In the genomic region with DNA sequence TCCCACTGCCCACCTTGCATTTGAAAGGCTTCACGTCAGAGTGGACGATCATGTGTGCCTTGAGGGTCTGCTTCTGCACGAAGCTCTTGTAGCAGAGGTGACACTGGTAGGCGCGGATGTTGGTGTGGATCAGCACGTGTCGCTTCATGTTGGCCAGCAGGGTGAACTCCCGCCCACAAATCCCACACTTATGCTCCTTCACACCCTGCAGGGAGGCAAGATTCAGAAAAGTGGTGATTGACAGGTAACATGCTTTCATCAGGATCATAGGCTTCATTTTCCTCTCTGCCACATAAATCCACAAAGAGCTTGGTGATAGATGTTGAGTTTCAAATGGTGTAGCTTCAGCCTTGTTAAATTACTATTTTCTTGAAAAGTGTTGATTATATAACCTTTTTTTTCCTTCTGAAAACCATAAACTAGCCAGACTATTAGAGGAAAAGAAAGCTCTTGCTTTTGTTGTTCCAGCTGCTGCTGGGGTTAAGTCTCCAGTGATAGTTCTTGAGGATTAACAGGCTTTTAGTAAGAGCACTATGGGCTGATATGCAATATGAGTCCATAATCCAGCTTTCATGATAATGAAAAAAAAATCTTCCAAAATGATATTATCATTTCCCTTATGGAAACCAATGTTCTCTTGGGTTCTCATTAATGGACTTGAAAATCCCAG, we compare ENCODE assay signal across 31 cellular contexts. TPM values are rescaled to one million over a fixed set of nuclear protein-coding genes. Genes with fewer than 3 reads are reported as not detected.
"Had no signal": no experiment of that assay in that cellular context is flagged by ENCODE, and none has a peak within 500 bp of the region (broad histone marks: within the 10 kb centered on the region; RNA-seq: fewer than 3 reads in every experiment).

No MANE protein-coding gene starts in this region.

- H3K27me3 ChIP-seq: adrenal gland, ascending aorta, brain microvascular endothelial cell, hepatocyte, testis, uterus had no signal

- ATAC-seq: activated CD4-positive, alpha-beta T cell treated with anti-CD3 and anti-CD28 coated beads for 36 hours; sciatic nerve; stimulated activated naive B cell treated with anti-CD40 and anti-IgM and Interleukin-4, amounts not matched to agents 10 μg/mL and 1 μg/mL and 100 μg/mL, for 72 hours; WTC11 had no signal

- H3K4me3 Mint-ChIP-seq: activated CD4-positive, alpha-beta T cell treated with anti-CD3 and anti-CD28 coated beads for 36 hours; activated naive CD8-positive, alpha-beta T cell; activated T-cell treated with anti-CD3 and anti-CD28 coated beads, Interleukin-2, amount 50 U/mL, for 4 hours; dendritic cell treated with granulocyte-macrophage colony-stimulating factor and Interleukin-4, amounts not matched to agents 40 ng/mL and 50 ng/mL, for 4 days; memory B cell; stimulated activated naive B cell treated with anti-CD40 and anti-IgM and Interleukin-4, amounts not matched to agents 10 μg/mL and 1 μg/mL and 100 μg/mL, for 72 hours; WTC11 had no signal

- H3K4me1 Mint-ChIP-seq: activated CD4-positive, alpha-beta T cell treated with anti-CD3 and anti-CD28 coated beads for 36 hours had no signal

- H3K27ac Mint-ChIP-seq: activated CD4-positive, alpha-beta T cell treated with anti-CD3 and anti-CD28 coated beads for 36 hours; activated naive CD8-positive, alpha-beta T cell; activated T-helper 2 cell treated with anti-CD3 and anti-CD28 coated beads, Interferon-gamma antibody, Interleukin-2, Interleukin-4, amounts not matched to agents 10 μg/mL and 5 μg/mL and 100 μg/mL, durations not matched to agents 14 hours and 24 hours and 36 hours; dendritic cell treated with granulocyte-macrophage colony-stimulating factor and Interleukin-4, amounts not matched to agents 40 ng/mL and 50 ng/mL, for 4 days; memory B cell; stimulated activated naive B cell treated with anti-CD40 and anti-IgM and Interleukin-4, amounts not matched to agents 10 μg/mL and 1 μg/mL and 100 μg/mL, for 72 hours; WTC11 had no signal

- H3K36me3 Mint-ChIP-seq: activated naive CD8-positive, alpha-beta T cell; memory B cell; stimulated activated naive B cell treated with anti-CD40 and anti-IgM and Interleukin-4, amounts not matched to agents 10 μg/mL and 1 μg/mL and 100 μg/mL, for 72 hours; WTC11 had no signal

- H3K9me3 Mint-ChIP-seq: activated T-cell treated with anti-CD3 and anti-CD28 coated beads, Interleukin-2, amount 50 U/mL, for 4 hours; activated T-helper 2 cell treated with anti-CD3 and anti-CD28 coated beads, Interferon-gamma antibody, Interleukin-2, Interleukin-4, amounts not matched to agents 10 μg/mL and 5 μg/mL and 100 μg/mL, durations not matched to agents 14 hours and 24 hours and 36 hours; dendritic cell treated with granulocyte-macrophage colony-stimulating factor and Interleukin-4, amounts not matched to agents 40 ng/mL and 50 ng/mL, for 4 days; memory B cell; stimulated activated naive B cell treated with anti-CD40 and anti-IgM and Interleukin-4, amounts not matched to agents 10 μg/mL and 1 μg/mL and 100 μg/mL, for 72 hours; WTC11 had no signal

- H3K27ac ChIP-seq: ascending aorta, brain microvascular endothelial cell, hepatocyte, testis had no signal

- H3K9me3 ChIP-seq: adrenal gland, ascending aorta, testis, uterus had no signal

- DNase-seq: activated CD4-positive, alpha-beta T cell treated with anti-CD3 and anti-CD28 coated beads for 36 hours; activated CD4-positive, alpha-beta T cell treated with anti-CD3 and anti-CD28 coated beads, Interleukin-2, amount 50 U/mL, for 4 hours; activated CD8-positive, alpha-beta memory T cell treated with anti-CD3 and anti-CD28 coated beads, Interleukin-2, amount 50 U/mL, for 48 hours; activated naive CD4-positive, alpha-beta T cell; activated T-cell treated with anti-CD3 and anti-CD28 coated beads, Interleukin-2, amount 50 U/mL, for 4 hours; adrenal gland; brain microvascular endothelial cell; caudate nucleus; effector CD4-positive, alpha-beta T cell; erythroblast; foreskin fibroblast; kidney glomerular epithelial cell; posterior cingulate gyrus; stimulated activated CD4-positive, alpha-beta T cell treated with anti-CD3 and anti-CD28 coated beads, Interleukin-15, amount 100 ng/mL, for 24 hours; stimulated activated CD8-positive, alpha-beta memory T cell treated with anti-CD3 and anti-CD28 coated beads, Interleukin-4, amount 100 ng/mL, for 48 hours; stimulated activated naive B cell treated with anti-CD40 and anti-IgM and Interleukin-4, amounts not matched to agents 10 μg/mL and 1 μg/mL and 100 μg/mL, for 72 hours; testis; trophoblast cell; uterus had no signal

- H3K36me3 ChIP-seq: adrenal gland, ascending aorta, brain microvascular endothelial cell, uterus had no signal

- H3K27me3 Mint-ChIP-seq: dendritic cell treated with granulocyte-macrophage colony-stimulating factor and Interleukin-4, amounts not matched to agents 40 ng/mL and 50 ng/mL, for 4 days; memory B cell; stimulated activated naive B cell treated with anti-CD40 and anti-IgM and Interleukin-4, amounts not matched to agents 10 μg/mL and 1 μg/mL and 100 μg/mL, for 72 hours had no signal

- H3K4me3 ChIP-seq: adrenal gland, ascending aorta, hepatocyte, smooth muscle cell, testis, uterus had no signal

RNA-seq across cellular contexts. Expression of gene ZNF366, which starts 50.7 kb away (rescaled TPM):
- total RNA-seq: activated CD4-positive, alpha-beta T cell treated with anti-CD3 and anti-CD28 coated beads for 36 hours; activated CD8-positive, alpha-beta memory T cell treated with anti-CD3 and anti-CD28 coated beads for 36 hours; activated T-cell treated with anti-CD3 and anti-CD28 coated beads, Interleukin-2, amount 50 U/mL, for 4 hours; activated T-helper 2 cell treated with anti-CD3 and anti-CD28 coated beads, Interferon-gamma antibody, Interleukin-2, Interleukin-4, amounts not matched to agents 10 μg/mL and 5 μg/mL and 100 μg/mL, durations not matched to agents 14 hours and 24 hours and 36 hours; fibroblast of lung; smooth muscle cell; WTC11 had no signal
- polyA plus RNA-seq: fibroblast of lung, hepatocyte, neural cell, smooth muscle cell had no signal
